18 cellular contexts compared by ENCODE assay signal in the genomic region with DNA sequence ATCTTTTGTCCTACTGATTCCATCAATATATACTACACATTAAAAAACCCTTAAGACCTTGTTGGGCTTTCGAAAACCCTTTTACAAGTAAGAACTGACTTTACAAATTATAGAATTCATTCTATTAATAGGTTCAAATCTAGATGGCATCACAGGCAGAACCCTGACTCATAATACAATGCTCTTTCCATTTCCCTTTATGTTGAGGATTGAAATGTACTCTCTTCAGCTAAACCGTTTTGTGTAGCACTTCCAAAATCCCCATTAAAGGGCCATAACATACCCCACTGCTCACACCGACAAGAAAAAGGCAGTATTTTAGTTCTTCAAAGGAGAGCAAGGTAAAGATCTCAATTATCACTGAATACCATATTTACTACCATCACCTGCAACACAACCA. TPM values are rescaled to one million over a fixed set of nuclear protein-coding genes. Genes with fewer than 3 reads are reported as not detected.
A peak's percentile ranks its signal among the peaks of the same experiment; 100 is the strongest.
DNase-seq lines count a peak whose midpoint lies in the region; ATAC-seq and TF ChIP-seq lines count a peak whose summit lies in the region.
"Had no signal": no experiment of that assay in that cellular context is flagged by ENCODE, and none has a peak within 500 bp of the region (broad histone marks: within the 10 kb centered on the region; RNA-seq: fewer than 3 reads in every experiment).

No MANE protein-coding gene starts in this region.

- intact Hi-C loops in CD4-positive, alpha-beta T cell (cut with DNase I, micrococcal nuclease) = loop anchor here in 1 of 2 experiments (5.0 kb wide), 1 partner anchor 33 kb away; no protein-coding TSS in a partner anchor

- H3K27ac ChIP-seq in ACC112 (ENCODE audit: low read depth, low read length) = peak overlapping the region; percentile 8; the same call in 1 of the 2 replicates
- no peak overlapping the region for H3K27ac ChIP-seq in CD4-positive, alpha-beta T cell (ENCODE audit: low read depth, low read length)
- H3K27ac ChIP-seq: right lobe of liver, SK-N-MC, tibial nerve, VCaP had no signal

- no peaks in the 10 kb centered on the region for H3K9me3 Mint-ChIP-seq in CD4-positive, alpha-beta T cell
- H3K9me3 Mint-ChIP-seq in activated naive CD8-positive, alpha-beta T cell treated with anti-CD3 and anti-CD28 coated beads, Interleukin-2, amount 50 U/mL, for 24 hours = no peaks in the 10 kb centered on the region
- H3K9me3 Mint-ChIP-seq in naive thymus-derived CD8-positive, alpha-beta T cell = no peaks in the 10 kb centered on the region
- H3K9me3 Mint-ChIP-seq: neural crest cell had no signal

- ATAC-seq in CD4-positive, alpha-beta T cell (ENCODE audit: poor library complexity) = no peak
- peak; percentile 24 for ATAC-seq in activated naive CD8-positive, alpha-beta T cell treated with anti-CD3 and anti-CD28 coated beads, Interleukin-2, amount 50 U/mL, for 24 hours
- ATAC-seq in naive thymus-derived CD8-positive, alpha-beta T cell = no peak
- ATAC-seq in HG02678 (IDR thresholded peaks at IDR 0.05; ENCODE audit: unreplicated experiment) (no peak), GM19035 (IDR thresholded peaks at IDR 0.05; ENCODE audit: unreplicated experiment) (no peak)
- ATAC-seq: PC-3, right lobe of liver had no signal

- CTCF ChIA-PET in CD4-positive, alpha-beta T cell (lab: Charles Lee) = interaction anchor here (1.5 kb wide), 1 partner anchor 12 kb away, joined by 3 read pairs; no protein-coding TSS in a partner anchor

- DNase-seq in CD4-positive, alpha-beta T cell = no peak
- DNase-seq in activated naive CD8-positive, alpha-beta T cell treated with anti-CD3 and anti-CD28 coated beads, Interleukin-2, amount 50 U/mL, for 24 hours = no peak
- no peak for DNase-seq in naive thymus-derived CD8-positive, alpha-beta T cell
- DNase-seq in NCI-H2081 (lab: John Stamatoyannopoulos, UW) = no peak
- no peak for DNase-seq in NCI-H2029 (lab: John Stamatoyannopoulos, UW)
- DNase-seq: activated CD8-positive, alpha-beta memory T cell treated with anti-CD3 and anti-CD28 coated beads, Interleukin-2, amount 50 U/mL, for 4 hours; EL; PC-3; right lobe of liver; stimulated activated CD4-positive, alpha-beta T cell treated with anti-CD3 and anti-CD28 coated beads, Interleukin-4, amount 100 ng/mL, for 1 hour; stimulated activated CD8-positive, alpha-beta memory T cell treated with anti-CD3 and anti-CD28 coated beads, Interleukin-4, amount 100 ng/mL, for 48 hours had no signal

- H3K4me1 ChIP-seq in ACC112 (ENCODE audit: control insufficient read depth, insufficient read depth, low read length, unreplicated experiment) = peaks cover 18% of the 10 kb centered on the region

- no peak overlapping the region for H2AFZ ChIP-seq in ACC112 (ENCODE audit: low read length, unreplicated experiment)

- no peak for TF ChIP-seq CTCF in CD4-positive, alpha-beta T cell (IDR thresholded peaks at IDR 0.05)

- no peaks in the 10 kb centered on the region for H3K9me3 ChIP-seq in CD4-positive, alpha-beta T cell (ENCODE audit: control insufficient read depth, low read length)
- H3K9me3 ChIP-seq: right lobe of liver, tibial nerve had no signal

- peaks cover 75% of the 10 kb centered on the region for H3K4me1 Mint-ChIP-seq in CD4-positive, alpha-beta T cell (ENCODE audit: low read depth)
- peaks cover 60% of the 10 kb centered on the region for H3K4me1 Mint-ChIP-seq in activated naive CD8-positive, alpha-beta T cell treated with anti-CD3 and anti-CD28 coated beads, Interleukin-2, amount 50 U/mL, for 24 hours
- H3K4me1 Mint-ChIP-seq in naive thymus-derived CD8-positive, alpha-beta T cell = peaks cover 17 to 79% (median 65%) of the 10 kb centered on the region in 4 donors

- peaks cover 76% of the 10 kb centered on the region for H3K36me3 Mint-ChIP-seq in CD4-positive, alpha-beta T cell (ENCODE audit: low read depth)
- peaks cover 57% of the 10 kb centered on the region for H3K36me3 Mint-ChIP-seq in activated naive CD8-positive, alpha-beta T cell treated with anti-CD3 and anti-CD28 coated beads, Interleukin-2, amount 50 U/mL, for 24 hours (ENCODE audit: low read depth)
- peaks cover 0 to 75% (median 18%) of the 10 kb centered on the region in 3 donors for H3K36me3 Mint-ChIP-seq in naive thymus-derived CD8-positive, alpha-beta T cell

- no peak overlapping the region for H3K4me3 ChIP-seq in ACC112 (ENCODE audit: low read depth, low read length)
- H3K4me3 ChIP-seq: right lobe of liver, SK-N-MC, tibial nerve had no signal

- no peaks in the 10 kb centered on the region for H3K27me3 Mint-ChIP-seq in CD4-positive, alpha-beta T cell
- H3K27me3 Mint-ChIP-seq in activated naive CD8-positive, alpha-beta T cell treated with anti-CD3 and anti-CD28 coated beads, Interleukin-2, amount 50 U/mL, for 24 hours = no peaks in the 10 kb centered on the region
- H3K27me3 Mint-ChIP-seq in naive thymus-derived CD8-positive, alpha-beta T cell = no peaks in the 10 kb centered on the region

- H3K27ac Mint-ChIP-seq in CD4-positive, alpha-beta T cell = no peak overlapping the region
- H3K27ac Mint-ChIP-seq in activated naive CD8-positive, alpha-beta T cell treated with anti-CD3 and anti-CD28 coated beads, Interleukin-2, amount 50 U/mL, for 24 hours = peak overlapping the region; percentile 69
- H3K27ac Mint-ChIP-seq in naive thymus-derived CD8-positive, alpha-beta T cell = peak overlapping the region in 4 of 10 donors; percentile 16 to 75 (median 48)

- no peaks in the 10 kb centered on the region for H3K27me3 ChIP-seq in ACC112 (ENCODE audit: insufficient read depth, low read length)
- no peaks in the 10 kb centered on the region for H3K27me3 ChIP-seq in CD4-positive, alpha-beta T cell (ENCODE audit: control insufficient read depth, insufficient read depth, low read length)
- H3K27me3 ChIP-seq: right lobe of liver, tibial nerve had no signal

- H3K4me3 Mint-ChIP-seq in CD4-positive, alpha-beta T cell = peak overlapping the region; percentile 21
- peak overlapping the region; percentile 24 for H3K4me3 Mint-ChIP-seq in activated naive CD8-positive, alpha-beta T cell treated with anti-CD3 and anti-CD28 coated beads, Interleukin-2, amount 50 U/mL, for 24 hours
- peak overlapping the region in 9 of 10 donors; percentile 37 to 75 (median 59) for H3K4me3 Mint-ChIP-seq in naive thymus-derived CD8-positive, alpha-beta T cell
- H3K4me3 Mint-ChIP-seq: neural crest cell had no signal

- peaks cover 23% of the 10 kb centered on the region for H3K36me3 ChIP-seq in ACC112 (ENCODE audit: insufficient read depth, low read length)

- H3K79me2 ChIP-seq in ACC112 (ENCODE audit: control insufficient read depth, insufficient read depth, low read length, unreplicated experiment) = peaks cover 91% of the 10 kb centered on the region

- POLR2A ChIA-PET in CD4-positive, alpha-beta T cell (lab: Charles Lee) = interaction anchor here (0.6 to 3.3 kb wide), 3 partner anchors 10 to 11 kb away, joined by 3 to 16 read pairs (median 4); partner anchors contain the start of gene CSNK1A1
- POLR2A ChIA-PET in naive thymus-derived CD8-positive, alpha-beta T cell (lab: Charles Lee) = interaction anchor here (0.7 kb wide), 1 partner anchor 1899 kb away, joined by 4 read pairs; no protein-coding TSS in a partner anchor

RNA-seq across cellular contexts. Expression of gene CSNK1A1, which starts 11.1 kb away (rescaled TPM):
- total RNA-seq in CD4-positive, alpha-beta T cell = 100 to 1,000 TPM; 201 to 217 TPM
- 100 to 1,000 TPM; 175 to 197 TPM for total RNA-seq in naive thymus-derived CD8-positive, alpha-beta T cell
- polyA plus RNA-seq in naive thymus-derived CD8-positive, alpha-beta T cell = 100 to 1,000 TPM; 133 to 143 (median 137) TPM

RNA-seq across cellular contexts. Expression of gene ARHGEF37, which starts 41.2 kb away (rescaled TPM):
- total RNA-seq in CD4-positive, alpha-beta T cell = under 1 TPM in 1 of 2 experiments, not detected in 1; 0.41 TPM
- total RNA-seq in naive thymus-derived CD8-positive, alpha-beta T cell = 1 to 10 TPM in 1 of 2 experiments, not detected in 1; 1.2 TPM
- not detected for polyA plus RNA-seq in naive thymus-derived CD8-positive, alpha-beta T cell
